In the genomic region with DNA sequence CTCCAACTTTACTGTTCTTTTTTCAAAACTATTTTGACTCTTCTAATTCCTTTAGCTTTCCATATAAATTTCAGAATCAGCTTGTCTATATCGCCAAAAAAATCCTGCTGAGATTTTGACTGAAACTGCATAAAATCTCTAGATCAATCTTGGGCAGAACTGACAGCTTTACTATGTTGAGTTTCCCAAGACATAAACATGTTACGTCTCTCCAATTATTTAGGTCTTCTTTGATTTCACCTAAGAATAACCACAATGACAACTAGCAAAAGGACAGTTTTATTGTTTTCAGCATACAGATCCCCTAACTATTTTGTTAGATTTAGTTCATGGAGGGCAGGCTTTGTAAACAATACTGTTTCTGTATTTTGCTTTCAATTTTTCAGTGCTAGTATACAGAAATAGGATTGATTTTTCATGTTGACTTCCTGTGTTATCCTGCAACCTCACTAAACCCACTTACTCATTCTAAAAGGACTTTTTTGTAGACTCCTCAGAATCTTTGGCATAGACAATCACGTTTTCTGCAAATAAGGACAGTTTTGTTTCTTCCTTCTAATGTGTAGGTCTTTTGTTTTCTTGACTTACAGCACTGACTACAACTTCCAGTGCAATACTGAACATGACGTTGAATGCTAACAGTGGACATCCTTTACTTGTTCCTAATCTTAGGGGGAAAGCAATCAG, we compare ENCODE assay signal across 19 cellular contexts.
A peak's percentile ranks its signal among the peaks of the same experiment; 100 is the strongest.
DNase-seq lines count a peak whose midpoint lies in the region; ATAC-seq and TF ChIP-seq lines count a peak whose summit lies in the region.
"Had no signal": no experiment of that assay in that cellular context is flagged by ENCODE, and none has a peak within 500 bp of the region (broad histone marks: within the 10 kb centered on the region; RNA-seq: fewer than 3 reads in every experiment).

No MANE protein-coding gene starts in this region.

- TF ChIP-seq CTCF in dorsolateral prefrontal cortex (IDR thresholded peaks at IDR 0.05 in 54 of 56, conservative IDR thresholded peaks at IDR 0.05 in 2 of 56; ENCODE audit: low read depth in 1 of 56, partially characterized antibody in 56 of 56), result no peak
- no peak for TF ChIP-seq CTCF in upper lobe of right lung (IDR thresholded peaks at IDR 0.05)
- TF ChIP-seq CTCF in gastroesophageal sphincter (IDR thresholded peaks at IDR 0.05), result no peak

- H3K9me3 ChIP-seq in mesodermal cell (ENCODE audit: control insufficient read depth, low read length) (no peaks in the 10 kb centered on the region), upper lobe of right lung (no peaks in the 10 kb centered on the region), gastroesophageal sphincter (no peaks in the 10 kb centered on the region)
- H3K9me3 ChIP-seq: HAP-1 had no signal

- TF ChIP-seq EP300 in gastroesophageal sphincter (IDR thresholded peaks at IDR 0.05), result no peak

- no peaks in the 10 kb centered on the region for H3K4me1 ChIP-seq in mesodermal cell (ENCODE audit: control insufficient read depth, insufficient read depth, low read length, poor library complexity, severe bottlenecking)
- H3K4me1 ChIP-seq in upper lobe of right lung, result peaks cover 3% of the 10 kb centered on the region
- H3K4me1 ChIP-seq in gastroesophageal sphincter, result no peaks in the 10 kb centered on the region
- H3K4me1 ChIP-seq: HAP-1 had no signal

- H3K4me3 ChIP-seq in dorsolateral prefrontal cortex (peak overlapping the region in 12 of 59 donors; percentile 2 to 45 (median 10)), mesodermal cell (ENCODE audit: extremely low read depth, insufficient read depth, low read length, poor library complexity, severe bottlenecking) (no peak overlapping the region), upper lobe of right lung (no peak overlapping the region), gastroesophageal sphincter (no peak overlapping the region)
- H3K4me3 ChIP-seq: HAP-1, PC-9 had no signal

- DNase-seq in HEK293T (ENCODE audit: extremely low spot score), result no peak
- no peak for DNase-seq in dorsolateral prefrontal cortex
- peak; percentile 31 for DNase-seq in superior temporal gyrus (ENCODE audit: extremely low spot score)
- DNase-seq in upper lobe of right lung, result no peak
- no peak for DNase-seq in T-helper 2 cell
- DNase-seq: GOT3, IMR-90, KG1, NCI-H1048, NCI-H1417, NCI-H1694, NCI-H2029 treated with DMSO at 0.1 percent for 48 hours, NCI-H526 treated with DMSO at 0.1 percent for 48 hours, PC-9, Right ventricle myocardium superior, RPMI8226 had no signal

- 93 to 100% methylated on average over 2 of the region's 4 CpGs for WGBS in mesodermal cell (ENCODE audit: insufficient coverage in 2 of 2), 2 experiments
- WGBS in gastroesophageal sphincter (ENCODE audit: low coverage in 1 of 2), 2 donors, result 72 to 77% methylated on average over 4 of the region's 4 CpGs

- POLR2A ChIA-PET in HEK293T (lab: Yijun Ruan, JAX), result no interaction called here

- intact Hi-C loops in dorsolateral prefrontal cortex (cut with DNase I), result no loop called here
- intact Hi-C loops in upper lobe of right lung (cut with DNase I), result no loop called here

- H3K27me3 ChIP-seq in dorsolateral prefrontal cortex (no peaks in the 10 kb centered on the region), upper lobe of right lung (no peaks in the 10 kb centered on the region), gastroesophageal sphincter (no peaks in the 10 kb centered on the region)

- H3K36me3 ChIP-seq in mesodermal cell (ENCODE audit: control insufficient read depth, insufficient read depth, low read length) (peaks cover 29% of the 10 kb centered on the region), upper lobe of right lung (peaks cover 16% of the 10 kb centered on the region), gastroesophageal sphincter (peaks cover 0 to 43% of the 10 kb centered on the region in 2 donors)

- no peak for ATAC-seq in upper lobe of right lung
- no peak for ATAC-seq in gastroesophageal sphincter

- H3K27ac ChIP-seq in dorsolateral prefrontal cortex (peak overlapping the region in 35 of 59 donors; percentile 0 to 77 (median 35)), mesodermal cell (ENCODE audit: low read depth, low read length, severe bottlenecking) (peak overlapping the region; percentile 10), upper lobe of right lung (no peak overlapping the region), gastroesophageal sphincter (no peak overlapping the region)
- H3K27ac ChIP-seq: PC-9 had no signal

- no peak for TF ChIP-seq POLR2A in gastroesophageal sphincter (IDR thresholded peaks at IDR 0.05)

- CTCF ChIA-PET in HEK293T (lab: Yijun Ruan, JAX), result no interaction called here

TF ChIP-seq in HEK293T, 16 proteins besides CTCF, POLR2A, EP300 and RAD21:
- TF ChIP-seq, protein P1, sequence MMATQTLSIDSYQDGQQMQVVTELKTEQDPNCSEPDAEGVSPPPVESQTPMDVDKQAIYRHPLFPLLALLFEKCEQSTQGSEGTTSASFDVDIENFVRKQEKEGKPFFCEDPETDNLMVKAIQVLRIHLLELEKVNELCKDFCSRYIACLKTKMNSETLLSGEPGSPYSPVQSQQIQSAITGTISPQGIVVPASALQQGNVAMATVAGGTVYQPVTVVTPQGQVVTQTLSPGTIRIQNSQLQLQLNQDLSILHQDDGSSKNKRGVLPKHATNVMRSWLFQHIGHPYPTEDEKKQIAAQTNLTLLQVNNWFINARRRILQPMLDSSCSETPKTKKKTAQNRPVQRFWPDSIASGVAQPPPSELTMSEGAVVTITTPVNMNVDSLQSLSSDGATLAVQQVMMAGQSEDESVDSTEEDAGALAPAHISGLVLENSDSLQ (IDR thresholded peaks at IDR 0.05), result peak; percentile 72
- no peak for TF ChIP-seq FOXK2 (IDR thresholded peaks at IDR 0.05)
TF ChIP-seq in HEK293T: peak in this region for 1.

Comparison
In these comparisons a context has a peak if more than half of its experiments do, and no peak if none do; other contexts are left out.
1. H3K27ac ChIP-seq: peak in dorsolateral prefrontal cortex (35 of 59) and mesodermal cell (single experiment); none in upper lobe of right lung (single experiment) and gastroesophageal sphincter (0 of 4).